8 cellular contexts compared by ENCODE assay signal in genomic region chr10:24900888-24901685, GRCh38. TPM values are rescaled to one million over a fixed set of nuclear protein-coding genes. Genes with fewer than 3 reads are reported as not detected.
A peak's percentile ranks its signal among the peaks of the same experiment; 100 is the strongest.
DNase-seq lines count a peak whose midpoint lies in the region; ATAC-seq, FAIRE-seq and TF ChIP-seq lines count a peak whose summit lies in the region.

No MANE protein-coding gene starts in this region.

- in situ Hi-C loops in K562 (cut with MboI) = no loop called here

- WGBS in K562 (ENCODE audit: insufficient coverage, low coverage, missing lambda C conversion rate) = 46% methylated on average over 7 of the region's 7 CpGs
- WGBS in smooth muscle cell (ENCODE audit: low lambda C conversion rate) = 92% methylated on average over 7 of the region's 7 CpGs

- no peaks in the 10 kb centered on the region for H3K36me3 Mint-ChIP-seq in CD4-positive, CD25-positive, alpha-beta regulatory T cell
- H3K36me3 Mint-ChIP-seq in naive thymus-derived CD8-positive, alpha-beta T cell = peaks cover 0 to 4% (median 0%) of the 10 kb centered on the region in 3 donors

- ATAC-seq in CD4-positive, CD25-positive, alpha-beta regulatory T cell (ENCODE audit: low read depth in 2 of 2) = peak in 1 of 2 donors; percentile 12
- ATAC-seq in GM19452 (IDR thresholded peaks at IDR 0.05; ENCODE audit: unreplicated experiment) (peak; percentile 75), HG03432 (IDR thresholded peaks at IDR 0.05; ENCODE audit: unreplicated experiment) (peak; percentile 81), K562 (peak; percentile 3; the same call in 1 of the 3 replicates)
- ATAC-seq in naive thymus-derived CD8-positive, alpha-beta T cell = no peak

- no TSS peak for BruUV-seq in K562 (replicated peaks; lab: Mats Ljungman, UMichigan)

- CTCF ChIA-PET in K562 (lab: Yijun Ruan, JAX; ENCODE audit: low intra/inter-chr PET ratio) = no interaction called here

- TF ChIP-seq CTCF in K562 (IDR thresholded peaks at IDR 0.05 in 2 of 3, conservative IDR thresholded peaks at IDR 0.05 in 1 of 3; ENCODE audit: insufficient read depth in 2 of 3, low read depth in 1 of 3, low read length in 3 of 3) = no peak; a peak in 1 of 6 replicates
- no peak for TF ChIP-seq CTCF in smooth muscle cell (IDR thresholded peaks at IDR 0.05; ENCODE audit: borderline replicate concordance, insufficient read depth, poor library complexity, severe bottlenecking)

- no peak for DNase-seq in CD4-positive, CD25-positive, alpha-beta regulatory T cell
- DNase-seq in K562 (ENCODE audit: extremely low read depth in 1 of 4, low spot score in 3 of 4) (no peak), smooth muscle cell (lab: John Stamatoyannopoulos, UW; ENCODE audit: unreplicated experiment) (no peak), NCI-H446 treated with DMSO at 0.1 percent for 48 hours (lab: John Stamatoyannopoulos, UW) (no peak)
- no peak for DNase-seq in naive thymus-derived CD8-positive, alpha-beta T cell
- DNase-seq in effector memory CD4-positive, alpha-beta T cell = no peak

- peaks cover 0 to 2% (median 0%) of the 10 kb centered on the region in 7 donors for H3K9me3 Mint-ChIP-seq in CD4-positive, CD25-positive, alpha-beta regulatory T cell
- no peaks in the 10 kb centered on the region for H3K9me3 Mint-ChIP-seq in naive thymus-derived CD8-positive, alpha-beta T cell

- TF ChIP-seq EP300 in K562 (IDR thresholded peaks at IDR 0.05; ENCODE audit: low read length) = no peak

- H4K20me1 ChIP-seq in K562 (replicated peaks; ENCODE audit: control insufficient read depth, insufficient read depth, low read length) (no peaks in the 10 kb centered on the region), smooth muscle cell (ENCODE audit: low read depth) (no peaks in the 10 kb centered on the region)

- intact Hi-C loops in K562 (cut with micrococcal nuclease) = loop anchor here (5.0 kb wide), 1 partner anchor 51 kb away; the partner anchor contains the start of gene PRTFDC1

- no peak for TF ChIP-seq RAD21 in K562 (CRISPR knock-in tag; conservative IDR thresholded peaks at IDR 0.05 in 1 of 2, IDR thresholded peaks at IDR 0.05 in 1 of 2)

- FAIRE-seq in K562 (lab: Jason Lieb, UNC) = no peak

- no peaks in the 10 kb centered on the region for H3K27me3 ChIP-seq in CD4-positive, CD25-positive, alpha-beta regulatory T cell (ENCODE audit: control insufficient read depth, insufficient read depth, low read length)
- no peaks in the 10 kb centered on the region for H3K27me3 ChIP-seq in K562 (ENCODE audit: control insufficient read depth in 2 of 2, insufficient read depth in 2 of 2, low read length in 2 of 2)
- no peaks in the 10 kb centered on the region for H3K27me3 ChIP-seq in smooth muscle cell (ENCODE audit: low read depth)
- H3K27me3 ChIP-seq in effector memory CD4-positive, alpha-beta T cell (replicated peaks; ENCODE audit: control insufficient read depth, insufficient read depth, low read length, poor library complexity, severe bottlenecking) = no peaks in the 10 kb centered on the region

- H3K27ac Mint-ChIP-seq in CD4-positive, CD25-positive, alpha-beta regulatory T cell = peak overlapping the region in 1 of 3 donors; percentile 61
- H3K27ac Mint-ChIP-seq in naive thymus-derived CD8-positive, alpha-beta T cell = peak overlapping the region in 5 of 10 donors; percentile 11 to 61 (median 50)

- H3K4me1 ChIP-seq in CD4-positive, CD25-positive, alpha-beta regulatory T cell (ENCODE audit: control insufficient read depth, insufficient read depth, low read length, poor library complexity, severe bottlenecking) = peaks cover 20% of the 10 kb centered on the region
- H3K4me1 ChIP-seq in K562 (replicated peaks in 1 of 2; ENCODE audit: control insufficient read depth in 2 of 2, insufficient read depth in 2 of 2, low read length in 2 of 2) (peaks cover 24 to 62% of the 10 kb centered on the region in 2 experiments), smooth muscle cell (ENCODE audit: low read depth) (peaks cover 9% of the 10 kb centered on the region)
- peaks cover 20% of the 10 kb centered on the region for H3K4me1 ChIP-seq in effector memory CD4-positive, alpha-beta T cell (ENCODE audit: control insufficient read depth, insufficient read depth, low read length, poor library complexity, severe bottlenecking)

- no peaks in the 10 kb centered on the region for H3K36me3 ChIP-seq in CD4-positive, CD25-positive, alpha-beta regulatory T cell (ENCODE audit: control insufficient read depth, insufficient read depth, low read length)
- no peaks in the 10 kb centered on the region for H3K36me3 ChIP-seq in K562 (ENCODE audit: control insufficient read depth, insufficient read depth, low read length)
- no peaks in the 10 kb centered on the region for H3K36me3 ChIP-seq in smooth muscle cell (ENCODE audit: low read depth)
- H3K36me3 ChIP-seq in effector memory CD4-positive, alpha-beta T cell (ENCODE audit: control insufficient read depth, insufficient read depth, low read length) = no peaks in the 10 kb centered on the region

- POLR2A ChIA-PET in K562 (lab: Yijun Ruan, JAX) = interaction anchor here (0.7 to 0.8 kb wide), 3 partner anchors 9 to 44 kb away, joined by 3 read pairs; no protein-coding TSS in a partner anchor
- POLR2A ChIA-PET in naive thymus-derived CD8-positive, alpha-beta T cell (lab: Charles Lee) = interaction anchor here (1.1 kb wide), 1 partner anchor 13 kb away, joined by 5 read pairs; no protein-coding TSS in a partner anchor

- H2AFZ ChIP-seq in K562 (ENCODE audit: low read depth, low read length) = peak overlapping the region; percentile 23
- H2AFZ ChIP-seq in smooth muscle cell (ENCODE audit: low read depth) = no peak overlapping the region

- H3K27ac ChIP-seq in CD4-positive, CD25-positive, alpha-beta regulatory T cell (ENCODE audit: insufficient read depth, low read length, poor library complexity, severe bottlenecking) = peak overlapping the region; percentile 9
- H3K27ac ChIP-seq in K562 (ENCODE audit: extremely low read depth, low read depth, low read length) = peak overlapping the region; percentile 86
- H3K27ac ChIP-seq in smooth muscle cell (ENCODE audit: low read depth) = peak overlapping the region; percentile 49
- H3K27ac ChIP-seq in effector memory CD4-positive, alpha-beta T cell (ENCODE audit: insufficient read depth, low read length, poor library complexity, severe bottlenecking) = no peak overlapping the region

- H3K4me3 ChIP-seq in CD4-positive, CD25-positive, alpha-beta regulatory T cell (ENCODE audit: low read depth, low read length) = peak overlapping the region; percentile 17
- H3K4me3 ChIP-seq in K562 (peak overlapping the region; percentile 4; the same call in 1 of the 2 replicates), smooth muscle cell (no peak overlapping the region)
- no peak overlapping the region for H3K4me3 ChIP-seq in effector memory CD4-positive, alpha-beta T cell (ENCODE audit: insufficient read depth, low read depth, low read length, poor library complexity, severe bottlenecking)

- no peaks in the 10 kb centered on the region for H3K9me3 ChIP-seq in CD4-positive, CD25-positive, alpha-beta regulatory T cell (ENCODE audit: control insufficient read depth in 2 of 2, low read length in 2 of 2)
- H3K9me3 ChIP-seq in K562 (replicated peaks; ENCODE audit: control insufficient read depth, insufficient read depth, low read depth, low read length) (no peaks in the 10 kb centered on the region), smooth muscle cell (replicated peaks; ENCODE audit: low read depth) (no peaks in the 10 kb centered on the region)
- no peaks in the 10 kb centered on the region for H3K9me3 ChIP-seq in effector memory CD4-positive, alpha-beta T cell (ENCODE audit: control insufficient read depth, low read length)

- H3K4me2 ChIP-seq in K562 (ENCODE audit: insufficient read depth, low read length) = peak overlapping the region; percentile 53
- peak overlapping the region; percentile 75 for H3K4me2 ChIP-seq in smooth muscle cell

- H3F3A ChIP-seq in smooth muscle cell (ENCODE audit: low read depth) = no peaks in the 10 kb centered on the region

- peak overlapping the region in 1 of 2 experiments; percentile 50; a peak in 2 of 4 replicates for H3K9ac ChIP-seq in K562 (ENCODE audit: insufficient read depth in 1 of 2, low read depth in 2 of 2, low read length in 2 of 2)
- H3K9ac ChIP-seq in smooth muscle cell (ENCODE audit: low read depth) = no peak overlapping the region

- no peak overlapping the region for H3K4me3 Mint-ChIP-seq in CD4-positive, CD25-positive, alpha-beta regulatory T cell
- H3K4me3 Mint-ChIP-seq in naive thymus-derived CD8-positive, alpha-beta T cell = no peak overlapping the region

- H3K27me3 Mint-ChIP-seq in CD4-positive, CD25-positive, alpha-beta regulatory T cell = no peaks in the 10 kb centered on the region
- H3K27me3 Mint-ChIP-seq in naive thymus-derived CD8-positive, alpha-beta T cell = no peaks in the 10 kb centered on the region

- TF ChIP-seq POLR2A in K562 (conservative IDR thresholded peaks at IDR 0.05) = no peak

- H3K79me2 ChIP-seq in K562 (ENCODE audit: control insufficient read depth, insufficient read depth, low read length) (no peaks in the 10 kb centered on the region), smooth muscle cell (ENCODE audit: low read depth) (no peaks in the 10 kb centered on the region)

- no peaks in the 10 kb centered on the region for H3K9me1 ChIP-seq in K562 (ENCODE audit: control insufficient read depth, insufficient read depth, low read length)

- peaks cover 14 to 33% (median 22%) of the 10 kb centered on the region in 4 donors for H3K4me1 Mint-ChIP-seq in CD4-positive, CD25-positive, alpha-beta regulatory T cell
- peaks cover 16 to 46% (median 30%) of the 10 kb centered on the region in 4 donors for H3K4me1 Mint-ChIP-seq in naive thymus-derived CD8-positive, alpha-beta T cell

RNA-seq across cellular contexts. Expression of gene PRTFDC1, which starts 51.3 kb away (rescaled TPM):
- total RNA-seq in CD4-positive, CD25-positive, alpha-beta regulatory T cell = 1.6 TPM
- polyA plus RNA-seq in CD4-positive, CD25-positive, alpha-beta regulatory T cell = 1 to 10 TPM in 1 of 4 donors, under 1 TPM in 1, not detected in 2; 0.37 to 1.3 TPM
- total RNA-seq in K562 (2011; cell fraction: chromatin; rRNA removed; ENCODE audit: low replicate concordance) = 3.9 and 7.0 TPM in 2 replicates
- 2.5 and 3.3 TPM in 2 replicates for total RNA-seq in K562 (2011; cell fraction: nucleolus; rRNA removed)
- total RNA-seq in K562 (2011; cell fraction: nucleoplasm; rRNA removed) = 3.3 and 4.6 TPM in 2 replicates
- total RNA-seq in K562 (2014; rRNA removed) = 6.0 and 7.0 TPM in 2 replicates
- 10.0 and 14.4 TPM in 2 replicates for total RNA-seq in K562 (2014; rRNA removed; fragmentation: Illumina TruSeq; extraction: Trizol)
- 9.4 and 9.5 TPM in 2 replicates for total RNA-seq in K562 (2015; rRNA removed; fragmentation: Illumina TruSeq; extraction: Trizol)
- 7.5 and 8.0 TPM in 2 replicates for total RNA-seq in K562 (2021)
- polyA plus RNA-seq in K562 (2011; rRNA removed) = 17.4 and 27.6 TPM in 2 replicates
- polyA plus RNA-seq in K562 (2011; cell fraction: cytosol; rRNA removed) = 6.6 and 11.7 TPM in 2 replicates
- 7.0 and 9.7 TPM in 2 replicates for polyA plus RNA-seq in K562 (2011; cell fraction: nucleus; rRNA removed)
- polyA plus RNA-seq in K562 (2012) = 12.9 and 14.9 TPM in 2 replicates
- 10.7 and 12.5 TPM in 2 replicates for polyA plus RNA-seq in K562 (2014; fragmentation: Illumina TruSeq; extraction: Trizol)
- 10 to 100 TPM; 19.0 to 19.7 TPM for polyA plus RNA-seq in K562 (2014; fragmentation: Nextera tagmentation; extraction: Ambion mirVana)
- polyA plus RNA-seq in K562 (2014; rRNA removed) = 9.1 TPM in 2 replicates
- 24.3 and 33.2 TPM in 2 replicates for polyA minus RNA-seq in K562 (2011; rRNA and poly(A)+ RNA removed)
- 1.8 and 8.7 TPM in 2 replicates for polyA minus RNA-seq in K562 (2011; cell fraction: cytosol; rRNA and poly(A)+ RNA removed)
- 4.0 and 7.3 TPM in 2 replicates for polyA minus RNA-seq in K562 (2011; cell fraction: nucleus; rRNA and poly(A)+ RNA removed)
- total RNA-seq in smooth muscle cell = 11.9 and 18.0 TPM in 2 replicates
- polyA plus RNA-seq in smooth muscle cell = 9.2 and 10.2 TPM in 2 replicates
- total RNA-seq in naive thymus-derived CD8-positive, alpha-beta T cell = 1 to 10 TPM; 1.8 to 3.1 TPM
- 1 to 10 TPM in 1 of 3 donors, under 1 TPM in 2; 0.93 to 1.7 (median 0.94) TPM for polyA plus RNA-seq in naive thymus-derived CD8-positive, alpha-beta T cell

Comparison
In these comparisons a context has a peak if more than half of its experiments do, and no peak if none do; other contexts are left out.
1. ATAC-seq: peak in GM19452 (single experiment), HG03432 (single experiment) and K562 (single experiment); none in naive thymus-derived CD8-positive, alpha-beta T cell (0 of 2).
2. H3K4me3 ChIP-seq: peak in CD4-positive, CD25-positive, alpha-beta regulatory T cell (single experiment) and K562 (single experiment); none in smooth muscle cell (single experiment) and effector memory CD4-positive, alpha-beta T cell (single experiment).